Comparison of ENCODE assay signal across 10 cellular contexts in the genomic region with DNA sequence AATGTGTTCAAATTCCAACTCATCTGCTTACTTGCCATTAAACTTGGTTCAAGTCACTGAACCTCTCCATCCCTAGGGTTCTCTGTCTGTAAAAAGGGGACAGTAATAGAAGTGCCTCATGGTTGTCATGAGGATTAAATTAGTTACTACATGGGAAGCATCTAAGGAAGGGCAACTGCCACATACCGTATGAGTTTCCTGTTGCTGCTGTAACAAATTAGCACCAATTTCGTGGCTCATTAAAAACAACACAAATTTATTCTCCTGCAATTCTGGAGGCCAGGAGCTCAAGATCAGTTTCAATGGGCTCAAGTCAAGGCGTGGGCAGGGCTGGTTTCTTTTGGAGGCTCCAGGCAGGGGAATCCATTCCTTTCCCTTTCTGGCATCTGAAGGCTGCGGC. TPM values are rescaled to one million over a fixed set of nuclear protein-coding genes. Genes with fewer than 3 reads are reported as not detected.
"Had no signal": no experiment of that assay in that cellular context is flagged by ENCODE, and none has a peak within 500 bp of the region (broad histone marks: within the 10 kb centered on the region; RNA-seq: fewer than 3 reads in every experiment).

No MANE protein-coding gene starts in this region.

- H3K27ac Mint-ChIP-seq: IgD-negative memory B cell had no signal

- H2AFZ ChIP-seq: GM23248 had no signal

- H3K4me3 ChIP-seq: GM23248, HAP-1 had no signal

- H3K9ac ChIP-seq: GM23248 had no signal

- ATAC-seq: HCT116 had no signal

- H3K36me3 ChIP-seq: HAP-1 had no signal

- H3K4me1 ChIP-seq: HAP-1 had no signal

- DNase-seq: GM23248, GOT3, H7, KG1 had no signal

- H3K4me3 Mint-ChIP-seq: IgD-negative memory B cell had no signal

- H3K27ac ChIP-seq: GM23248, HL-60 had no signal

- H3K9me3 ChIP-seq: HAP-1 had no signal

RNA-seq across cellular contexts. Expression of gene CD300LF, which starts 18.6 kb away (rescaled TPM):
- total RNA-seq: GM23248, H4, H7, HT1080 had no signal
- polyA plus RNA-seq: GM23248, IgD-negative memory B cell had no signal

RNA-seq across cellular contexts. Expression of gene RAB37, which starts 43.0 kb away (rescaled TPM):
- total RNA-seq: H4 had no signal
- polyA plus RNA-seq: GM23248 had no signal
